ENCODE assay signal across 22 cellular contexts in genomic region chr22:27774200-27774599, GRCh38. TPM values are rescaled to one million over a fixed set of nuclear protein-coding genes. Genes with fewer than 3 reads are reported as not detected.
A peak's percentile ranks its signal among the peaks of the same experiment; 100 is the strongest.
DNase-seq lines count a peak whose midpoint lies in the region; ATAC-seq and TF ChIP-seq lines count a peak whose summit lies in the region.
"Had no signal": no experiment of that assay in that cellular context is flagged by ENCODE, and none has a peak within 500 bp of the region (broad histone marks: within the 10 kb centered on the region; RNA-seq: fewer than 3 reads in every experiment).

No MANE protein-coding gene starts in this region.

- no peak overlapping the region for H2AFZ ChIP-seq in GM23338
- H2AFZ ChIP-seq in trophoblast cell (ENCODE audit: insufficient read depth, low read length, poor library complexity) = no peak overlapping the region

- H3K4me2 ChIP-seq in GM23338 (no peak overlapping the region), trophoblast cell (ENCODE audit: low read length) (no peak overlapping the region)

- H3K9me3 Mint-ChIP-seq in GM23338 = no peaks in the 10 kb centered on the region; the same call in 2 of the 3 replicates
- H3K9me3 Mint-ChIP-seq in stimulated activated memory B cell treated with anti-CD40 and anti-IgM and Interleukin-4, amounts not matched to agents 10 μg/mL and 1 μg/mL and 100 μg/mL, for 72 hours = no peaks in the 10 kb centered on the region
- H3K9me3 Mint-ChIP-seq: CD4-positive, alpha-beta T cell had no signal

- H3K27me3 Mint-ChIP-seq in GM23338 (ENCODE audit: insufficient read depth, low read depth, poor library complexity) = peaks cover 6% of the 10 kb centered on the region
- peaks cover 53% of the 10 kb centered on the region for H3K27me3 Mint-ChIP-seq in stimulated activated memory B cell treated with anti-CD40 and anti-IgM and Interleukin-4, amounts not matched to agents 10 μg/mL and 1 μg/mL and 100 μg/mL, for 72 hours

- H3K23ac ChIP-seq in trophoblast cell (ENCODE audit: low read length) = no peak overlapping the region

- no peak overlapping the region for H3K4me3 ChIP-seq in GM23338
- no peak overlapping the region for H3K4me3 ChIP-seq in ascending aorta
- H3K4me3 ChIP-seq in esophagus muscularis mucosa = no peak overlapping the region
- no peak overlapping the region for H3K4me3 ChIP-seq in trophoblast cell (ENCODE audit: low read depth, low read length)
- H3K4me3 ChIP-seq: HAP-1, SJCRH30 had no signal

- peak overlapping the region; percentile 17 for H4K91ac ChIP-seq in trophoblast cell (ENCODE audit: low read depth, low read length)

- H3K27me3 ChIP-seq in GM23338 (ENCODE audit: insufficient read depth) (no peaks in the 10 kb centered on the region), ascending aorta (no peaks in the 10 kb centered on the region), esophagus muscularis mucosa (no peaks in the 10 kb centered on the region), trophoblast cell (ENCODE audit: insufficient read depth, low read length) (no peaks in the 10 kb centered on the region)
- H3K27me3 ChIP-seq: SJCRH30 had no signal

- H3K27ac ChIP-seq in GM23338 (ENCODE audit: low read depth) (no peak overlapping the region), ascending aorta (peak overlapping the region; percentile 28 to 50), esophagus muscularis mucosa (replicated peaks in 1 of 4) (peak overlapping the region; percentile 82 to 95 (median 92)), trophoblast cell (ENCODE audit: low read depth, low read length) (no peak overlapping the region)
- H3K27ac ChIP-seq: HL-60, SJCRH30 had no signal

- no peak overlapping the region for H3K14ac ChIP-seq in trophoblast cell (ENCODE audit: low read length)

- H4K12ac ChIP-seq in trophoblast cell (ENCODE audit: low read depth, low read length) = no peak overlapping the region

- no peak for DNase-seq in GM23338 (ENCODE audit: low spot score)
- no peak for DNase-seq in ascending aorta (ENCODE audit: low spot score in 2 of 2)
- no peak for DNase-seq in esophagus muscularis mucosa (ENCODE audit: extremely low spot score)
- no peak for DNase-seq in trophoblast cell
- DNase-seq in DMS53 (lab: John Stamatoyannopoulos, UW) = no peak
- no peak for DNase-seq in stimulated activated CD4-positive, alpha-beta T cell treated with anti-CD3 and anti-CD28 coated beads, Interleukin-2, amount 100 ng/mL, for 48 hours
- DNase-seq: ACHN; AML-193; CD4-positive, alpha-beta T cell; MV-4-11; NCI-H1417; NCI-H187 treated with DMSO at 0.1 percent for 48 hours; NCI-H2171; NCI-H446 treated with DMSO at 0.1 percent for 48 hours; NCI-H748 treated with DMSO at 0.1 percent for 48 hours; OCI-M1; RPMI8226; SJCRH30 had no signal

- H3K18ac ChIP-seq in trophoblast cell (ENCODE audit: low read length) = no peak overlapping the region

- H3K36me3 ChIP-seq in GM23338 (ENCODE audit: insufficient read depth) (no peaks in the 10 kb centered on the region), ascending aorta (no peaks in the 10 kb centered on the region), esophagus muscularis mucosa (no peaks in the 10 kb centered on the region), trophoblast cell (ENCODE audit: control insufficient read depth in 1 of 2, insufficient read depth in 2 of 2, low read length in 2 of 2) (no peaks in the 10 kb centered on the region)
- H3K36me3 ChIP-seq: HAP-1 had no signal

- H3K9me2 ChIP-seq in GM23338 (ENCODE audit: insufficient read depth) = no peaks in the 10 kb centered on the region

- H3K9ac ChIP-seq in trophoblast cell (ENCODE audit: low read length) = no peak overlapping the region

- H3K79me2 ChIP-seq in GM23338 (replicated peaks; ENCODE audit: insufficient read depth) = no peaks in the 10 kb centered on the region
- H3K79me2 ChIP-seq in trophoblast cell (ENCODE audit: control insufficient read depth, insufficient read depth, low read length, poor library complexity) = no peaks in the 10 kb centered on the region

- H3K4me1 Mint-ChIP-seq in GM23338 = peaks cover 52% of the 10 kb centered on the region
- H3K4me1 Mint-ChIP-seq in stimulated activated memory B cell treated with anti-CD40 and anti-IgM and Interleukin-4, amounts not matched to agents 10 μg/mL and 1 μg/mL and 100 μg/mL, for 72 hours = no peaks in the 10 kb centered on the region

- peak overlapping the region; percentile 12 for H2BK12ac ChIP-seq in trophoblast cell (ENCODE audit: low read length)

- no peak for TF ChIP-seq EP300 in esophagus muscularis mucosa (IDR thresholded peaks at IDR 0.05)

- H3K9me3 ChIP-seq in ascending aorta = no peaks in the 10 kb centered on the region
- H3K9me3 ChIP-seq in esophagus muscularis mucosa = no peaks in the 10 kb centered on the region
- no peaks in the 10 kb centered on the region for H3K9me3 ChIP-seq in trophoblast cell (ENCODE audit: insufficient read depth, low read depth, low read length)
- H3K9me3 ChIP-seq: HAP-1, SJCRH30 had no signal

- 71% methylated on average over 9 of the region's 9 CpGs for WGBS in esophagus muscularis mucosa
- WGBS in trophoblast cell (ENCODE audit: extremely low coverage, insufficient coverage, insufficient read length) = no CpG with 5 or more reads among the region's 9 CpGs

- H3F3A ChIP-seq in GM23338 (replicated peaks; ENCODE audit: low read depth) = peaks cover 16% of the 10 kb centered on the region; the same call in 1 of the 2 replicates

- H3K4me1 ChIP-seq in GM23338 (ENCODE audit: insufficient read depth) (peaks cover 52% of the 10 kb centered on the region), ascending aorta (peaks cover 9 to 38% of the 10 kb centered on the region in 2 donors), esophagus muscularis mucosa (peaks cover 16 to 82% (median 65%) of the 10 kb centered on the region in 4 donors), trophoblast cell (ENCODE audit: control insufficient read depth in 1 of 2, insufficient read depth in 2 of 2, low read length in 2 of 2) (peaks cover 11 to 19% of the 10 kb centered on the region in 2 experiments)

- no peak for TF ChIP-seq CTCF in GM23338 (conservative IDR thresholded peaks at IDR 0.05; ENCODE audit: low read depth in 2 of 2)
- TF ChIP-seq CTCF in ascending aorta (IDR thresholded peaks at IDR 0.05) = no peak
- no peak for TF ChIP-seq CTCF in esophagus muscularis mucosa (IDR thresholded peaks at IDR 0.05)

- no peak overlapping the region for H3K4ac ChIP-seq in trophoblast cell (ENCODE audit: low read depth, low read length)

- no peak overlapping the region for H3K4me3 Mint-ChIP-seq in GM23338
- H3K4me3 Mint-ChIP-seq in stimulated activated memory B cell treated with anti-CD40 and anti-IgM and Interleukin-4, amounts not matched to agents 10 μg/mL and 1 μg/mL and 100 μg/mL, for 72 hours = no peak overlapping the region
- H3K4me3 Mint-ChIP-seq: CD4-positive, alpha-beta T cell had no signal

- intact Hi-C loops in ascending aorta (cut with DNase I) (no loop called here), esophagus muscularis mucosa (cut with DNase I) (no loop called here)

- H2AK5ac ChIP-seq in trophoblast cell (ENCODE audit: low read length) = no peak overlapping the region

- H2BK5ac ChIP-seq in trophoblast cell (ENCODE audit: low read depth, low read length, poor library complexity) = no peak overlapping the region

- H3K36me3 Mint-ChIP-seq in GM23338 (ENCODE audit: low read depth) = no peaks in the 10 kb centered on the region
- no peaks in the 10 kb centered on the region for H3K36me3 Mint-ChIP-seq in stimulated activated memory B cell treated with anti-CD40 and anti-IgM and Interleukin-4, amounts not matched to agents 10 μg/mL and 1 μg/mL and 100 μg/mL, for 72 hours

- TF ChIP-seq POLR2A in esophagus muscularis mucosa (IDR thresholded peaks at IDR 0.05; ENCODE audit: low read depth) = no peak

- peaks cover 8% of the 10 kb centered on the region for H3K79me1 ChIP-seq in trophoblast cell (ENCODE audit: low read length)

- no peak for ATAC-seq in GM23338
- no peak for ATAC-seq in stimulated activated memory B cell treated with anti-CD40 and anti-IgM and Interleukin-4, amounts not matched to agents 10 μg/mL and 1 μg/mL and 100 μg/mL, for 72 hours
- ATAC-seq in SK-N-SH treated with all-trans-retinoic acid at 6 μM for 48 hours = no peak

- no peak overlapping the region for H4K8ac ChIP-seq in trophoblast cell (ENCODE audit: low read depth, low read length)

- H3K27ac Mint-ChIP-seq in GM23338 = peak overlapping the region; percentile 78
- no peak overlapping the region for H3K27ac Mint-ChIP-seq in stimulated activated memory B cell treated with anti-CD40 and anti-IgM and Interleukin-4, amounts not matched to agents 10 μg/mL and 1 μg/mL and 100 μg/mL, for 72 hours
- H3K27ac Mint-ChIP-seq: CD4-positive, alpha-beta T cell had no signal

- H2BK120ac ChIP-seq in trophoblast cell (ENCODE audit: insufficient read depth, low read length, poor library complexity) = no peak overlapping the region

- H4K20me1 ChIP-seq in GM23338 (replicated peaks; ENCODE audit: insufficient read depth) = no peaks in the 10 kb centered on the region

TF ChIP-seq in GM23338, 12 proteins besides CTCF, POLR2A, EP300 and RAD21 (continues in another document):
- TF ChIP-seq EZH2 (IDR thresholded peaks at IDR 0.05; ENCODE audit: low read depth, unreplicated experiment) (no peak), ETS1 (IDR thresholded peaks at IDR 0.05) (no peak)

TF ChIP-seq in SK-N-SH treated with all-trans-retinoic acid at 6 μM for 48 hours, 23 proteins besides CTCF, POLR2A, EP300 and RAD21 (continues in another document):
- TF ChIP-seq ZNF70 (CRISPR knock-in tag; IDR thresholded peaks at IDR 0.05) = no peak

RNA-seq across cellular contexts. Expression of gene MN1, which starts 27.4 kb away (rescaled TPM):
- total RNA-seq in GM23338 (2014; rRNA removed; shearing (Covaris generic)) = 6.8 and 7.2 TPM in 2 replicates
- polyA plus RNA-seq in GM23338 (2016; fragmentation: Nextera tagmentation; extraction: Ambion mirVana) = 1.0 and 1.5 TPM in 2 replicates
- 23.0 TPM for total RNA-seq in ascending aorta
- 10 to 100 TPM; 16.2 to 47.3 (median 29.0) TPM for total RNA-seq in esophagus muscularis mucosa
- polyA plus RNA-seq in trophoblast cell (2013) = 3.3 and 4.1 TPM in 2 replicates

Comparison
In these comparisons a context has a peak if more than half of its experiments do, and no peak if none do; other contexts are left out.
1. H3K27ac ChIP-seq: peak in ascending aorta (2 of 2) and esophagus muscularis mucosa (4 of 4); none in GM23338 (single experiment) and trophoblast cell (single experiment).